ENCODE assay signal across 14 cellular contexts in genomic region chr13:70249332-70250064, GRCh38.
DNase-seq lines count a peak whose midpoint lies in the region; ATAC-seq and TF ChIP-seq lines count a peak whose summit lies in the region.
"Had no signal": no experiment of that assay in that cellular context is flagged by ENCODE, and none has a peak within 500 bp of the region (broad histone marks: within the 10 kb centered on the region; RNA-seq: fewer than 3 reads in every experiment).

No MANE protein-coding gene starts in this region.

- POLR2A ChIA-PET in WTC11 (lab: Charles Lee): no interaction called here
- POLR2A ChIA-PET in activated CD4-positive, alpha-beta memory T cell treated with anti-CD3 and anti-CD28 coated beads, Interleukin-2, amount 10 ng/mL, durations not matched to agents 7 days and 5 days (lab: Charles Lee): no interaction called here

- H3K27ac Mint-ChIP-seq in WTC11: peak overlapping the region; percentile 58; the same call in 1 of the 2 replicates
- H3K27ac Mint-ChIP-seq in activated CD4-positive, alpha-beta memory T cell treated with anti-CD3 and anti-CD28 coated beads, Interleukin-2, amount 10 ng/mL, durations not matched to agents 7 days and 5 days: no peak overlapping the region
- H3K27ac Mint-ChIP-seq: stimulated activated naive B cell treated with anti-CD40 and anti-IgM and Interleukin-4, amounts not matched to agents 10 μg/mL and 1 μg/mL and 100 μg/mL, for 72 hours; T-helper 17 cell had no signal

- no peaks in the 10 kb centered on the region for H3K27me3 Mint-ChIP-seq in WTC11 (ENCODE audit: low read depth)
- no peaks in the 10 kb centered on the region for H3K27me3 Mint-ChIP-seq in activated CD4-positive, alpha-beta memory T cell treated with anti-CD3 and anti-CD28 coated beads, Interleukin-2, amount 10 ng/mL, durations not matched to agents 7 days and 5 days
- H3K27me3 Mint-ChIP-seq: central memory CD8-positive, alpha-beta T cell; stimulated activated naive B cell treated with anti-CD40 and anti-IgM and Interleukin-4, amounts not matched to agents 10 μg/mL and 1 μg/mL and 100 μg/mL, for 72 hours; T-helper 17 cell had no signal

- no peak for TF ChIP-seq CTCF in C4-2B (conservative IDR thresholded peaks at IDR 0.05)
- no peak for TF ChIP-seq CTCF in WTC11 (IDR thresholded peaks at IDR 0.05)

- CTCF ChIA-PET in WTC11 (lab: Charles Lee): no interaction called here
- CTCF ChIA-PET in activated CD4-positive, alpha-beta memory T cell treated with anti-CD3 and anti-CD28 coated beads, Interleukin-2, amount 10 ng/mL, durations not matched to agents 7 days and 5 days (lab: Charles Lee): no interaction called here

- H3K4me3 Mint-ChIP-seq in WTC11: no peak overlapping the region
- H3K4me3 Mint-ChIP-seq in activated CD4-positive, alpha-beta memory T cell treated with anti-CD3 and anti-CD28 coated beads, Interleukin-2, amount 10 ng/mL, durations not matched to agents 7 days and 5 days: no peak overlapping the region
- H3K4me3 Mint-ChIP-seq: central memory CD8-positive, alpha-beta T cell; stimulated activated naive B cell treated with anti-CD40 and anti-IgM and Interleukin-4, amounts not matched to agents 10 μg/mL and 1 μg/mL and 100 μg/mL, for 72 hours; T-helper 17 cell had no signal

- peaks cover 22% of the 10 kb centered on the region for H3K4me1 Mint-ChIP-seq in WTC11
- no peaks in the 10 kb centered on the region for H3K4me1 Mint-ChIP-seq in activated CD4-positive, alpha-beta memory T cell treated with anti-CD3 and anti-CD28 coated beads, Interleukin-2, amount 10 ng/mL, durations not matched to agents 7 days and 5 days
- H3K4me1 Mint-ChIP-seq: central memory CD8-positive, alpha-beta T cell; stimulated activated naive B cell treated with anti-CD40 and anti-IgM and Interleukin-4, amounts not matched to agents 10 μg/mL and 1 μg/mL and 100 μg/mL, for 72 hours; T-helper 17 cell had no signal

- H3K36me3 Mint-ChIP-seq in WTC11: no peaks in the 10 kb centered on the region
- no peaks in the 10 kb centered on the region for H3K36me3 Mint-ChIP-seq in activated CD4-positive, alpha-beta memory T cell treated with anti-CD3 and anti-CD28 coated beads, Interleukin-2, amount 10 ng/mL, durations not matched to agents 7 days and 5 days (ENCODE audit: low read depth)
- H3K36me3 Mint-ChIP-seq: stimulated activated naive B cell treated with anti-CD40 and anti-IgM and Interleukin-4, amounts not matched to agents 10 μg/mL and 1 μg/mL and 100 μg/mL, for 72 hours had no signal

- H3K9me3 Mint-ChIP-seq in WTC11: no peaks in the 10 kb centered on the region
- peaks cover 10% of the 10 kb centered on the region for H3K9me3 Mint-ChIP-seq in activated CD4-positive, alpha-beta memory T cell treated with anti-CD3 and anti-CD28 coated beads, Interleukin-2, amount 10 ng/mL, durations not matched to agents 7 days and 5 days

- DNase-seq in HuH-7 (ENCODE audit: low spot score) (peak; percentile 21), WTC11 (ENCODE audit: low spot score) (no peak), iPS-NIHi7 (ENCODE audit: extremely low spot score) (peak; percentile 53), Kasumi-1 (lab: John Stamatoyannopoulos, UW) (no peak), NCI-H1417 treated with DMSO at 0.1 percent for 48 hours (lab: John Stamatoyannopoulos, UW) (no peak)
- no peak for DNase-seq in activated CD4-positive, alpha-beta memory T cell treated with anti-CD3 and anti-CD28 coated beads, Interleukin-2, amount 10 ng/mL, durations not matched to agents 7 days and 5 days
- DNase-seq: NCI-H526; stimulated activated CD4-positive, alpha-beta T cell treated with anti-CD3 and anti-CD28 coated beads, Interleukin-15, amount 100 ng/mL, for 24 hours; stimulated activated naive B cell treated with anti-CD40 and anti-IgM and Interleukin-4, amounts not matched to agents 10 μg/mL and 1 μg/mL and 100 μg/mL, for 72 hours; T-helper 17 cell had no signal

- peak overlapping the region; percentile 71 for H3K27ac ChIP-seq in C4-2B

- ATAC-seq in WTC11 (peak; percentile 93), HG03025 (IDR thresholded peaks at IDR 0.05; ENCODE audit: low FRiP score, unreplicated experiment) (no peak)
- ATAC-seq: K562; stimulated activated naive B cell treated with anti-CD40 and anti-IgM and Interleukin-4, amounts not matched to agents 10 μg/mL and 1 μg/mL and 100 μg/mL, for 72 hours; T-helper 17 cell had no signal

TF ChIP-seq in WTC11, 78 proteins besides CTCF, POLR2A, EP300 and RAD21 (continues in another document):
- TF ChIP-seq MYBL2 (CRISPR knock-in tag; IDR thresholded peaks at IDR 0.05): no peak
- TF ChIP-seq, protein P1, sequence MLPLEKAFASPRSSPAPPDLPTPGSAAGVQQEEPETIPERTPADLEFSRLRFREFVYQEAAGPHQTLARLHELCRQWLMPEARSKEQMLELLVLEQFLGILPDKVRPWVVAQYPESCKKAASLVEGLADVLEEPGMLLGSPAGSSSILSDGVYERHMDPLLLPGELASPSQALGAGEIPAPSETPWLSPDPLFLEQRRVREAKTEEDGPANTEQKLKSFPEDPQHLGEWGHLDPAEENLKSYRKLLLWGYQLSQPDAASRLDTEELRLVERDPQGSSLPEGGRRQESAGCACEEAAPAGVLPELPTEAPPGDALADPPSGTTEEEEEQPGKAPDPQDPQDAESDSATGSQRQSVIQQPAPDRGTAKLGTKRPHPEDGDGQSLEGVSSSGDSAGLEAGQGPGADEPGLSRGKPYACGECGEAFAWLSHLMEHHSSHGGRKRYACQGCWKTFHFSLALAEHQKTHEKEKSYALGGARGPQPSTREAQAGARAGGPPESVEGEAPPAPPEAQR (CRISPR knock-in tag; IDR thresholded peaks at IDR 0.05): no peak
- TF ChIP-seq KAT7 (CRISPR knock-in tag; IDR thresholded peaks at IDR 0.05; ENCODE audit: borderline replicate concordance): no peak
- no peak for TF ChIP-seq IRF1 (CRISPR knock-in tag; IDR thresholded peaks at IDR 0.05)
- no peak for TF ChIP-seq RELA (CRISPR knock-in tag; IDR thresholded peaks at IDR 0.05; ENCODE audit: borderline replicate concordance)
- TF ChIP-seq SMAD3 (CRISPR knock-in tag; IDR thresholded peaks at IDR 0.05; ENCODE audit: borderline replicate concordance): no peak
- no peak for TF ChIP-seq USF1 (CRISPR knock-in tag; IDR thresholded peaks at IDR 0.05)
- no peak for TF ChIP-seq ATF1 (CRISPR knock-in tag; IDR thresholded peaks at IDR 0.05)
- no peak for TF ChIP-seq PREB (CRISPR knock-in tag; IDR thresholded peaks at IDR 0.05; ENCODE audit: borderline replicate concordance)
- TF ChIP-seq OVOL2 (CRISPR knock-in tag; IDR thresholded peaks at IDR 0.05; ENCODE audit: borderline replicate concordance): no peak
- no peak for TF ChIP-seq STAT6 (CRISPR knock-in tag; conservative IDR thresholded peaks at IDR 0.05; ENCODE audit: low read depth)
- no peak for TF ChIP-seq CDX4 (CRISPR knock-in tag; IDR thresholded peaks at IDR 0.05; ENCODE audit: borderline replicate concordance)

Comparison
In these comparisons a context has a peak if more than half of its experiments do, and no peak if none do; other contexts are left out.
1. DNase-seq: peak in HuH-7 (single experiment) and iPS-NIHi7 (single experiment); none in WTC11 (single experiment), Kasumi-1 (0 of 2), NCI-H1417 treated with DMSO at 0.1 percent for 48 hours (single experiment) and activated CD4-positive, alpha-beta memory T cell treated with anti-CD3 and anti-CD28 coated beads, Interleukin-2, amount 10 ng/mL, durations not matched to agents 7 days and 5 days (single experiment).